ENCODE assay signal across 20 cellular contexts in genomic region chr19:43814663-43815352, GRCh38. TPM values are rescaled to one million over a fixed set of nuclear protein-coding genes. Genes with fewer than 3 reads are reported as not detected.
"Had no signal": no experiment of that assay in that cellular context is flagged by ENCODE, and none has a peak within 500 bp of the region (broad histone marks: within the 10 kb centered on the region; RNA-seq: fewer than 3 reads in every experiment).

No MANE protein-coding gene starts in this region.

- H3K9me3 ChIP-seq: adrenal gland, esophagus squamous epithelium, prostate gland, right atrium auricular region, upper lobe of right lung had no signal

- H3K4me2 ChIP-seq: neural progenitor cell had no signal

- H3K9me3 Mint-ChIP-seq: activated CD8-positive, alpha-beta T cell treated with anti-CD3 and anti-CD28 coated beads for 36 hours; activated naive CD4-positive, alpha-beta T cell treated with anti-CD3 and anti-CD28 coated beads, Interleukin-2, amount 50 U/mL, for 24 hours; stimulated activated naive CD8-positive, alpha-beta T cell treated with anti-CD3 and anti-CD28 coated beads, Interleukin-15, Interleukin-2, amounts not matched to agents 100 ng/mL and 50 ng/mL, for 24 hours had no signal

- H3K36me3 Mint-ChIP-seq: activated naive CD4-positive, alpha-beta T cell treated with anti-CD3 and anti-CD28 coated beads, Interleukin-2, amount 50 U/mL, for 24 hours; neural progenitor cell had no signal

- H3K4me3 Mint-ChIP-seq: activated CD8-positive, alpha-beta T cell treated with anti-CD3 and anti-CD28 coated beads for 36 hours; activated naive CD4-positive, alpha-beta T cell treated with anti-CD3 and anti-CD28 coated beads, Interleukin-2, amount 50 U/mL, for 24 hours; naive thymus-derived CD4-positive, alpha-beta T cell; neural progenitor cell; stimulated activated naive CD8-positive, alpha-beta T cell treated with anti-CD3 and anti-CD28 coated beads, Interleukin-15, Interleukin-2, amounts not matched to agents 100 ng/mL and 50 ng/mL, for 24 hours had no signal

- ATAC-seq: activated CD8-positive, alpha-beta T cell treated with anti-CD3 and anti-CD28 coated beads for 36 hours; left cardiac atrium; naive thymus-derived CD4-positive, alpha-beta T cell; upper lobe of right lung had no signal

- H3K36me3 ChIP-seq: adrenal gland, esophagus squamous epithelium, neural progenitor cell, prostate gland, right atrium auricular region, upper lobe of right lung had no signal

- H3K27ac Mint-ChIP-seq: activated CD8-positive, alpha-beta T cell treated with anti-CD3 and anti-CD28 coated beads for 36 hours; activated naive CD4-positive, alpha-beta T cell treated with anti-CD3 and anti-CD28 coated beads, Interleukin-2, amount 50 U/mL, for 24 hours; naive thymus-derived CD4-positive, alpha-beta T cell; neural progenitor cell; stimulated activated naive CD8-positive, alpha-beta T cell treated with anti-CD3 and anti-CD28 coated beads, Interleukin-15, Interleukin-2, amounts not matched to agents 100 ng/mL and 50 ng/mL, for 24 hours had no signal

- H3K4me1 Mint-ChIP-seq: neural progenitor cell had no signal

- FAIRE-seq: astrocyte, TTC549 had no signal

- DNase-seq: activated CD4-positive, alpha-beta T cell treated with anti-CD3 and anti-CD28 coated beads for 48 hours; activated CD8-positive, alpha-beta T cell treated with anti-CD3 and anti-CD28 coated beads for 36 hours; activated effector memory CD4-positive, alpha-beta T cell treated with anti-CD3 and anti-CD28 coated beads, Interleukin-2, amount 50 U/mL, for 16 hours; activated T-cell treated with anti-CD3 and anti-CD28 coated beads, Interleukin-2, amount 50 U/mL, for 1 hour; adrenal gland; effector CD4-positive, alpha-beta T cell; esophagus squamous epithelium; left cardiac atrium; mesendoderm; naive thymus-derived CD4-positive, alpha-beta T cell; stimulated activated CD4-positive, alpha-beta T cell treated with anti-CD3 and anti-CD28 coated beads, Interleukin-2, amount 100 ng/mL, for 24 hours; upper lobe of right lung had no signal

- H3K4me3 ChIP-seq: adrenal gland, esophagus squamous epithelium, neural progenitor cell, prostate gland, right atrium auricular region, upper lobe of right lung had no signal

- H3K27ac ChIP-seq: adrenal gland, esophagus squamous epithelium, neural progenitor cell, prostate gland, right atrium auricular region, upper lobe of right lung had no signal

- H3K4me1 ChIP-seq: neural progenitor cell, prostate gland, upper lobe of right lung had no signal

- H2AFZ ChIP-seq: neural progenitor cell had no signal

- H3K27me3 ChIP-seq: adrenal gland, neural progenitor cell, right atrium auricular region, upper lobe of right lung had no signal

RNA-seq across cellular contexts. Expression of gene LYPD5, which starts 12.6 kb away (rescaled TPM):
- total RNA-seq: astrocyte, skeletal muscle tissue had no signal
